In genomic region chr11:72584933-72585597, GRCh38 we compare ENCODE assay signal across 8 cellular contexts.
DNase-seq lines count a peak whose midpoint lies in the region; ATAC-seq and TF ChIP-seq lines count a peak whose summit lies in the region.

No MANE protein-coding gene starts in this region.

- peaks cover 13% of the 10 kb centered on the region for H3K27me3 Mint-ChIP-seq in activated naive CD4-positive, alpha-beta T cell treated with anti-CD3 and anti-CD28 coated beads for 36 hours (ENCODE audit: low read depth)
- peaks cover 40% of the 10 kb centered on the region for H3K27me3 Mint-ChIP-seq in activated CD4-positive, alpha-beta memory T cell treated with anti-CD3 and anti-CD28 coated beads, Interleukin-2, amount 10 ng/mL, durations not matched to agents 7 days and 5 days

- CTCF ChIA-PET in activated naive CD4-positive, alpha-beta T cell treated with anti-CD3 and anti-CD28 coated beads for 36 hours (lab: Charles Lee), result interaction anchor here (0.6 to 6.9 kb wide), 15 partner anchors 11 to 142 kb away, joined by 3 to 58 read pairs (median 7); no protein-coding TSS in a partner anchor
- CTCF ChIA-PET in activated CD4-positive, alpha-beta memory T cell treated with anti-CD3 and anti-CD28 coated beads, Interleukin-2, amount 10 ng/mL, durations not matched to agents 7 days and 5 days (lab: Charles Lee), result interaction anchor here (0.5 to 4.0 kb wide), 23 partner anchors 9 to 441 kb away, joined by 3 to 42 read pairs (median 4); no protein-coding TSS in a partner anchor

- peak overlapping the region; percentile 75 for H3K4me3 Mint-ChIP-seq in activated naive CD4-positive, alpha-beta T cell treated with anti-CD3 and anti-CD28 coated beads for 36 hours
- peak overlapping the region; percentile 77 for H3K4me3 Mint-ChIP-seq in activated CD4-positive, alpha-beta memory T cell treated with anti-CD3 and anti-CD28 coated beads, Interleukin-2, amount 10 ng/mL, durations not matched to agents 7 days and 5 days

- no peaks in the 10 kb centered on the region for H3K9me3 ChIP-seq in iPS-20b (ENCODE audit: insufficient read depth, low read depth, low read length)
- no peaks in the 10 kb centered on the region for H3K9me3 ChIP-seq in suprapubic skin

- TF ChIP-seq POLR2A in suprapubic skin (IDR thresholded peaks at IDR 0.05), result no peak

- no peaks in the 10 kb centered on the region for H3K36me3 Mint-ChIP-seq in activated naive CD4-positive, alpha-beta T cell treated with anti-CD3 and anti-CD28 coated beads for 36 hours (ENCODE audit: low read depth)
- no peaks in the 10 kb centered on the region for H3K36me3 Mint-ChIP-seq in activated CD4-positive, alpha-beta memory T cell treated with anti-CD3 and anti-CD28 coated beads, Interleukin-2, amount 10 ng/mL, durations not matched to agents 7 days and 5 days (ENCODE audit: low read depth)

- H3K4me1 Mint-ChIP-seq in activated naive CD4-positive, alpha-beta T cell treated with anti-CD3 and anti-CD28 coated beads for 36 hours (ENCODE audit: low read depth), result peaks cover 23% of the 10 kb centered on the region
- peaks cover 44% of the 10 kb centered on the region for H3K4me1 Mint-ChIP-seq in activated CD4-positive, alpha-beta memory T cell treated with anti-CD3 and anti-CD28 coated beads, Interleukin-2, amount 10 ng/mL, durations not matched to agents 7 days and 5 days

- TF ChIP-seq CTCF in suprapubic skin (IDR thresholded peaks at IDR 0.05), result no peak

- H3K27ac Mint-ChIP-seq in activated naive CD4-positive, alpha-beta T cell treated with anti-CD3 and anti-CD28 coated beads for 36 hours, result peak overlapping the region; percentile 4
- H3K27ac Mint-ChIP-seq in activated CD4-positive, alpha-beta memory T cell treated with anti-CD3 and anti-CD28 coated beads, Interleukin-2, amount 10 ng/mL, durations not matched to agents 7 days and 5 days, result peak overlapping the region; percentile 60

- H3K36me3 ChIP-seq in iPS-20b (ENCODE audit: insufficient read depth, low read depth, low read length), result no peaks in the 10 kb centered on the region
- no peaks in the 10 kb centered on the region for H3K36me3 ChIP-seq in suprapubic skin

- WGBS in suprapubic skin, result 39% methylated on average over 12 of the region's 12 CpGs

- no peak for ATAC-seq in HG03521 (IDR thresholded peaks at IDR 0.05; ENCODE audit: unreplicated experiment)
- no peak for ATAC-seq in GM21737 (IDR thresholded peaks at IDR 0.05; ENCODE audit: unreplicated experiment)

- H3K4me1 ChIP-seq in iPS-20b (ENCODE audit: insufficient read depth, low read length), result no peaks in the 10 kb centered on the region
- H3K4me1 ChIP-seq in suprapubic skin, result peaks cover 23% of the 10 kb centered on the region

- intact Hi-C loops in activated naive CD4-positive, alpha-beta T cell treated with anti-CD3 and anti-CD28 coated beads for 36 hours (cut with micrococcal nuclease), result loop anchor here (1.0 to 10.0 kb wide), 5 partner anchors 58 to 230 kb away; partner anchors contain the start of genes ATG16L2 and STARD10

- peak overlapping the region; percentile 64; the same call in 1 of the 2 replicates for H3K4me3 ChIP-seq in iPS-20b (ENCODE audit: low read length)
- peak overlapping the region; percentile 10 for H3K4me3 ChIP-seq in suprapubic skin

- no peak overlapping the region for H3K9ac ChIP-seq in iPS-20b (ENCODE audit: low read depth, low read length)

- DNase-seq in activated naive CD4-positive, alpha-beta T cell treated with anti-CD3 and anti-CD28 coated beads for 36 hours, result no peak
- no peak for DNase-seq in activated naive CD4-positive, alpha-beta T cell treated with anti-CD3 and anti-CD28 coated beads, Interleukin-2, amount 50 U/mL, for 16 hours
- peak; percentile 28 for DNase-seq in activated CD4-positive, alpha-beta memory T cell treated with anti-CD3 and anti-CD28 coated beads, Interleukin-2, amount 10 ng/mL, durations not matched to agents 7 days and 5 days
- DNase-seq in suprapubic skin (ENCODE audit: low spot score in 2 of 2), result peak in 1 of 2 donors; percentile 52
- DNase-seq in middle frontal gyrus (ENCODE audit: extremely low spot score, low spot score), result no peak

- H3K27me3 ChIP-seq in iPS-20b (ENCODE audit: insufficient read depth, low read length) (peaks cover 78% of the 10 kb centered on the region), suprapubic skin (peaks cover 62% of the 10 kb centered on the region)

- no peak for TF ChIP-seq EP300 in suprapubic skin (IDR thresholded peaks at IDR 0.05)

- no peaks in the 10 kb centered on the region for H3K9me3 Mint-ChIP-seq in activated naive CD4-positive, alpha-beta T cell treated with anti-CD3 and anti-CD28 coated beads for 36 hours
- H3K9me3 Mint-ChIP-seq in activated CD4-positive, alpha-beta memory T cell treated with anti-CD3 and anti-CD28 coated beads, Interleukin-2, amount 10 ng/mL, durations not matched to agents 7 days and 5 days, result no peaks in the 10 kb centered on the region

- H3K27ac ChIP-seq in iPS-20b (ENCODE audit: low read length), result no peak overlapping the region
- no peak overlapping the region for H3K27ac ChIP-seq in suprapubic skin

- POLR2A ChIA-PET in activated CD4-positive, alpha-beta memory T cell treated with anti-CD3 and anti-CD28 coated beads, Interleukin-2, amount 10 ng/mL, durations not matched to agents 7 days and 5 days (lab: Charles Lee), result interaction anchor here (1.0 kb wide), 1 partner anchor 228 kb away, joined by 3 read pairs; no protein-coding TSS in a partner anchor
